10 cellular contexts compared by ENCODE assay signal in the genomic region with DNA sequence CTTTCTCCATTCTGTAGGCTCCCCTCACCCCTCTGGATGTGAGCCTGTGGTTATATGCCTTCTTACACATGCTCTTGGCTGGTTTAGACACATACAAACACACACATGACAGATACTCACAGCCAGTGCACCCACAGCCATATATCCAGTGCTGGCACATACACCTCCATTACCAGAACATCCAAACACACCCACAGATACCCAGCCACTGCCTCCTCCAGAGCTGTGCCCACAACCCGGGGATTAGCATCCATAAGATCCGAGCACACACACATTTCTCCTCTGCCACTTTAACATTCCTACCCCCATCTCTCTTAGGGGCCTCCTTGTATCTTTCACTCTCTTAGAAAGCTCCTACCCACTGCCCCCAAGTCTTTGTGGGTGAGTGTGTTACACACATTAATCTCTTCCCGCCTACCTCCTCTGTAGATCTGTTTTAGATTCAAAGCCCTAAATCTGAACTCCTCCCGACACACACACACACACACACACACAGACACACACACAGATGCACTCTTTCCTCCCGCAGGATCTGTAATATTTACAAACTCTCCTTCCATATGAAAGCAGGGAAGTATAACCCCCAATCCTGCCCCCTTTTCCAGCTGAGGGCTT. TPM values are rescaled to one million over a fixed set of nuclear protein-coding genes. Genes with fewer than 3 reads are reported as not detected.
DNase-seq lines count a peak whose midpoint lies in the region; ATAC-seq and TF ChIP-seq lines count a peak whose summit lies in the region.
"Had no signal": no experiment of that assay in that cellular context is flagged by ENCODE, and none has a peak within 500 bp of the region (broad histone marks: within the 10 kb centered on the region; RNA-seq: fewer than 3 reads in every experiment).

No MANE protein-coding gene starts in this region.

- peak overlapping the region in 1 of 2 experiments; percentile 17; a peak in 2 of 5 replicates for H3K4me3 Mint-ChIP-seq in H9

- H3K9me3 Mint-ChIP-seq in H9: no peaks in the 10 kb centered on the region; a peak in 1 of 5 replicates

- H2BK120ac ChIP-seq in H9 (ENCODE audit: low read depth, low read length, poor library complexity, severe bottlenecking): no peak overlapping the region

- H3K4me1 Mint-ChIP-seq in H9: peaks cover 69 to 70% of the 10 kb centered on the region in 2 experiments

- H4K20me1 ChIP-seq in H9 (ENCODE audit: control insufficient read depth, insufficient read depth, insufficient read length): no peaks in the 10 kb centered on the region
- peaks cover 63% of the 10 kb centered on the region for H4K20me1 ChIP-seq in osteoblast (ENCODE audit: insufficient read depth, low read length)

- H3K27me3 ChIP-seq in H9 (ENCODE audit: insufficient read depth, low read length) (no peaks in the 10 kb centered on the region), osteoblast (ENCODE audit: insufficient read depth, low read length) (no peaks in the 10 kb centered on the region), left lung (no peaks in the 10 kb centered on the region)

- H4K5ac ChIP-seq in H9 (ENCODE audit: insufficient read length, low read depth, low read length): no peak overlapping the region

- intact Hi-C loops in left lung (cut with DNase I): no loop called here

- peaks cover 9% of the 10 kb centered on the region for H3K23me2 ChIP-seq in H9 (ENCODE audit: insufficient read length, low read depth, low read length, poor library complexity, severe bottlenecking)

- no peak overlapping the region for H3K23ac ChIP-seq in H9 (ENCODE audit: insufficient read length, low read depth, low read length)

- H2BK20ac ChIP-seq in H9 (ENCODE audit: low read depth, low read length, poor library complexity, severe bottlenecking): no peak overlapping the region

- H3K4me3 ChIP-seq in AG04449 (ENCODE audit: low read depth, low read length) (peak overlapping the region; percentile 2; the same call in 1 of the 2 replicates), coronary artery (peak overlapping the region; percentile 33), osteoblast (ENCODE audit: insufficient read depth, low read length) (no peak overlapping the region), left lung (no peak overlapping the region)

- POLR2A ChIA-PET in AG04449 (lab: Yijun Ruan, JAX): interaction anchor here (0.7 to 7.3 kb wide), 3 partner anchors 10 to 150 kb away, joined by 3 to 34 read pairs (median 3); no protein-coding TSS in a partner anchor

- DNase-seq in AG04449 (ENCODE audit: low read depth, low spot score) (no peak), H9 (no peak), coronary artery (ENCODE audit: low spot score) (peak; percentile 65), osteoblast (ENCODE audit: insufficient read length, low spot score, missing footprints) (no peak), left lung (no peak), DMS53 (lab: John Stamatoyannopoulos, UW) (no peak), globus pallidus (ENCODE audit: low spot score) (no peak)
- DNase-seq: DND-41, kidney glomerular epithelial cell had no signal

- WGBS in H9 (ENCODE audit: extremely low coverage, insufficient read length, low lambda C conversion rate): no CpG with 5 or more reads among the region's 5 CpGs

- H3K36me3 Mint-ChIP-seq in H9 (ENCODE audit: insufficient read depth in 1 of 3, low read depth in 3 of 3): peaks cover 30 to 69% (median 32%) of the 10 kb centered on the region in 3 experiments

- no peaks in the 10 kb centered on the region for H3K27me3 Mint-ChIP-seq in H9 (ENCODE audit: low read depth)

- H2AFZ ChIP-seq in H9 (ENCODE audit: low read length) (no peak overlapping the region), osteoblast (ENCODE audit: low read length) (no peak overlapping the region)

- H3K36me3 ChIP-seq in osteoblast (ENCODE audit: insufficient read depth, low read length) (peaks cover 68% of the 10 kb centered on the region), left lung (peaks cover 2 to 59% of the 10 kb centered on the region in 2 donors)

- TF ChIP-seq CTCF in AG04449 (IDR thresholded peaks at IDR 0.05; ENCODE audit: insufficient read depth, low read length, missing control alignments) (no peak), H9 (conservative IDR thresholded peaks at IDR 0.05) (no peak), coronary artery (IDR thresholded peaks at IDR 0.05) (no peak), osteoblast (IDR thresholded peaks at IDR 0.05; ENCODE audit: extremely low read depth, low read depth, low read length) (no peak), left lung (IDR thresholded peaks at IDR 0.05) (no peak)

- peak overlapping the region in 2 of 3 experiments; percentile 20 to 72; a peak in 6 of 7 replicates for H3K27ac Mint-ChIP-seq in H9

- no peak overlapping the region for H3K9ac ChIP-seq in H9 (ENCODE audit: extremely low read depth, insufficient read length, low read length)

- H3K27ac ChIP-seq in H9 (ENCODE audit: insufficient read length, low read depth, low read length): no peak overlapping the region
- peak overlapping the region in 1 of 2 donors; percentile 99 for H3K27ac ChIP-seq in coronary artery
- peak overlapping the region; percentile 93 for H3K27ac ChIP-seq in osteoblast (ENCODE audit: low read depth, low read length)
- peak overlapping the region in 1 of 2 donors; percentile 88 for H3K27ac ChIP-seq in left lung

- H3K4me1 ChIP-seq in H9 (ENCODE audit: insufficient read depth, low read length) (peaks cover 23% of the 10 kb centered on the region; the same call in 1 of the 2 replicates), osteoblast (ENCODE audit: insufficient read depth, low read length) (peaks cover 43% of the 10 kb centered on the region), left lung (peaks cover 28 to 57% of the 10 kb centered on the region in 2 donors)

- no peak overlapping the region for H3T11ph ChIP-seq in H9 (ENCODE audit: low read length)

- no peak overlapping the region for H3K56ac ChIP-seq in H9 (ENCODE audit: insufficient read length, low read depth, low read length)

- H3K79me2 ChIP-seq in H9 (ENCODE audit: insufficient read depth, low read length) (no peaks in the 10 kb centered on the region), osteoblast (ENCODE audit: insufficient read depth, low read length) (peaks cover 72% of the 10 kb centered on the region)

- no peak overlapping the region for H2AK5ac ChIP-seq in H9 (ENCODE audit: insufficient read length, low read length)

- CTCF ChIA-PET in AG04449 (lab: Yijun Ruan, JAX): interaction anchor here (1.2 to 11.7 kb wide), 5 partner anchors 11 to 124 kb away, joined by 3 to 214 read pairs (median 49); partner anchors contain the start of gene CASQ1

- no peak overlapping the region for H2BK12ac ChIP-seq in H9 (ENCODE audit: insufficient read length, low read depth, low read length)

- no peaks in the 10 kb centered on the region for H3K9me3 ChIP-seq in H9 (ENCODE audit: control insufficient read depth, low read depth, low read length)
- no peaks in the 10 kb centered on the region for H3K9me3 ChIP-seq in osteoblast (ENCODE audit: low read depth, low read length)
- H3K9me3 ChIP-seq in left lung: no peaks in the 10 kb centered on the region

- no peak overlapping the region for H2BK5ac ChIP-seq in H9 (ENCODE audit: insufficient read length, low read length)

- H2BK15ac ChIP-seq in H9 (ENCODE audit: low read depth, low read length): no peak overlapping the region

- H3K4ac ChIP-seq in H9 (ENCODE audit: low read depth, low read length): no peak overlapping the region

- no peak overlapping the region for H3K18ac ChIP-seq in H9 (ENCODE audit: insufficient read length, low read depth, low read length)

- no peaks in the 10 kb centered on the region for H3K79me1 ChIP-seq in H9 (ENCODE audit: insufficient read depth, low read depth, low read length, poor library complexity, severe bottlenecking)

- ATAC-seq in GM19467 (IDR thresholded peaks at IDR 0.05; ENCODE audit: unreplicated experiment) (no peak), left lung (no peak)

- H3K4me2 ChIP-seq in H9 (ENCODE audit: insufficient read depth, insufficient read length, low read length) (no peak overlapping the region), osteoblast (ENCODE audit: insufficient read depth, low read length) (no peak overlapping the region)

- no peak overlapping the region for H4K8ac ChIP-seq in H9 (replicated peaks; ENCODE audit: insufficient read length, low read depth, low read length)

- H4K91ac ChIP-seq in H9 (ENCODE audit: insufficient read length, low read depth, low read length): no peak overlapping the region

- no peak overlapping the region for H3K14ac ChIP-seq in H9 (ENCODE audit: insufficient read depth, low read length)

RNA-seq across cellular contexts. Expression of gene PEA15, which starts 4.0 kb away (rescaled TPM):
- total RNA-seq in H9 (2021) (80.8 and 82.1 TPM in 2 replicates), osteoblast (200 and 217 TPM in 2 replicates), left lung (100 to 1,000 TPM; 175 to 178 TPM)

RNA-seq across cellular contexts. Expression of gene CASQ1, which starts 18.8 kb away (rescaled TPM):
- total RNA-seq in H9 (2021) (0.55 and 0.70 TPM in 2 replicates), osteoblast (0.29 and 0.36 TPM in 2 replicates), left lung (under 1 TPM; 0.17 to 0.29 TPM)

RNA-seq across cellular contexts. Expression of gene DCAF8, which starts 53.2 kb away (rescaled TPM):
- total RNA-seq in H9 (2021): 96.7 and 106 TPM in 2 replicates
- total RNA-seq in osteoblast: 107 and 112 TPM in 2 replicates
- total RNA-seq in left lung: 10 to 100 TPM; 93.9 to 99.3 TPM

RNA-seq across cellular contexts. Expression of gene ATP1A4, which starts 57.7 kb away (rescaled TPM):
- total RNA-seq in H9 (2021) (0.20 and 0.44 TPM in 2 replicates), osteoblast (not detected in 2 replicates), left lung (not detected)

Comparison
In these comparisons a context has a peak if more than half of its experiments do, and no peak if none do; other contexts are left out.
1. H3K4me3 ChIP-seq: peak in AG04449 (single experiment) and coronary artery (single experiment); none in osteoblast (single experiment) and left lung (0 of 2).